ENCODE assay signal across 12 cellular contexts in genomic region chrX:46953137-46953527, GRCh38. TPM values are rescaled to one million over a fixed set of nuclear protein-coding genes. Genes with fewer than 3 reads are reported as not detected.
A peak's percentile ranks its signal among the peaks of the same experiment; 100 is the strongest.
DNase-seq lines count a peak whose midpoint lies in the region; ATAC-seq and TF ChIP-seq lines count a peak whose summit lies in the region.
"Had no signal": no experiment of that assay in that cellular context is flagged by ENCODE, and none has a peak within 500 bp of the region (broad histone marks: within the 10 kb centered on the region; RNA-seq: fewer than 3 reads in every experiment).

No MANE protein-coding gene starts in this region.

- H3K27me3 ChIP-seq in Panc1 (ENCODE audit: control insufficient read depth, insufficient read depth, low read length) (no peaks in the 10 kb centered on the region), trophoblast cell (ENCODE audit: insufficient read depth, low read length) (no peaks in the 10 kb centered on the region)

- H3K14ac ChIP-seq in trophoblast cell (ENCODE audit: low read length), result peak overlapping the region; percentile 61

- DNase-seq in Panc1 (ENCODE audit: low read depth, low spot score), result no peak
- no peak for DNase-seq in trophoblast cell
- DNase-seq in natural killer cell treated with Interleukin-12 subunit alpha and Interleukin-12 subunit beta and Interleukin-15 and Interleukin-18, amount 100 ng/mL, for 72 hours (ENCODE audit: low spot score), result no peak
- DNase-seq in medulla oblongata (ENCODE audit: extremely low spot score), result no peak
- DNase-seq in AG08396 (ENCODE audit: low spot score), result no peak
- DNase-seq: NCI-H1930, right cardiac atrium, SK-N-SH had no signal

- no peak overlapping the region for H4K12ac ChIP-seq in trophoblast cell (ENCODE audit: low read depth, low read length)

- intact Hi-C loops in Panc1 (cut with micrococcal nuclease; ENCODE audit: unreplicated experiment), result no loop called here

- H2AK5ac ChIP-seq in trophoblast cell (ENCODE audit: low read length), result no peak overlapping the region

- WGBS in trophoblast cell (ENCODE audit: extremely low coverage, insufficient coverage, insufficient read length), result no CpG with 5 or more reads among the region's 5 CpGs

- no peak overlapping the region for H3K4me3 Mint-ChIP-seq in natural killer cell treated with Interleukin-12 subunit alpha and Interleukin-12 subunit beta and Interleukin-15 and Interleukin-18, amount 100 ng/mL, for 72 hours
- H3K4me3 Mint-ChIP-seq: stimulated activated effector memory CD8-positive, alpha-beta T cell treated with anti-CD3 and anti-CD28 coated beads, Interleukin-12 subunit alpha, Interleukin-12 subunit beta, amount 100 ng/mL, for 72 hours had no signal

- H3K27ac ChIP-seq in Panc1 (ENCODE audit: low read length), result no peak overlapping the region
- peak overlapping the region; percentile 82 for H3K27ac ChIP-seq in trophoblast cell (ENCODE audit: low read depth, low read length)

- no peak overlapping the region for H2AFZ ChIP-seq in trophoblast cell (ENCODE audit: insufficient read depth, low read length, poor library complexity)

- no peak overlapping the region for H3K23ac ChIP-seq in trophoblast cell (ENCODE audit: low read length)

- no peaks in the 10 kb centered on the region for H3K36me3 Mint-ChIP-seq in natural killer cell treated with Interleukin-12 subunit alpha and Interleukin-12 subunit beta and Interleukin-15 and Interleukin-18, amount 100 ng/mL, for 72 hours
- H3K36me3 Mint-ChIP-seq: stimulated activated effector memory CD8-positive, alpha-beta T cell treated with anti-CD3 and anti-CD28 coated beads, Interleukin-12 subunit alpha, Interleukin-12 subunit beta, amount 100 ng/mL, for 72 hours had no signal

- TF ChIP-seq CTCF in Panc1 (IDR thresholded peaks at IDR 0.05), result no peak

- in situ Hi-C loops in Panc1 (cut with HindIII; ENCODE audit: low pct_unique_long_range_greater_than_20kb, low sequenced_read_pairs), result no loop called here

- H2BK5ac ChIP-seq in trophoblast cell (ENCODE audit: low read depth, low read length, poor library complexity), result peak overlapping the region; percentile 56

- H2BK12ac ChIP-seq in trophoblast cell (ENCODE audit: low read length), result no peak overlapping the region

- no peak overlapping the region for H3K18ac ChIP-seq in trophoblast cell (ENCODE audit: low read length)

- H3K36me3 ChIP-seq in Panc1 (ENCODE audit: control insufficient read depth, insufficient read depth, low read length), result no peaks in the 10 kb centered on the region
- H3K36me3 ChIP-seq in trophoblast cell (ENCODE audit: control insufficient read depth in 1 of 2, insufficient read depth in 2 of 2, low read length in 2 of 2), result no peaks in the 10 kb centered on the region

- H3K79me2 ChIP-seq in trophoblast cell (ENCODE audit: control insufficient read depth, insufficient read depth, low read length, poor library complexity), result no peaks in the 10 kb centered on the region

- H3K79me1 ChIP-seq in trophoblast cell (ENCODE audit: low read length), result peaks cover 2% of the 10 kb centered on the region

- no TSS peak for BruUV-seq in Panc1 (replicated peaks; lab: Mats Ljungman, UMichigan)

- H3K27me3 Mint-ChIP-seq in natural killer cell treated with Interleukin-12 subunit alpha and Interleukin-12 subunit beta and Interleukin-15 and Interleukin-18, amount 100 ng/mL, for 72 hours, result peaks cover 0 to 11% of the 10 kb centered on the region in 2 donors

- no peak overlapping the region for H3K9ac ChIP-seq in trophoblast cell (ENCODE audit: low read length)
- H3K9ac ChIP-seq: SK-N-SH had no signal

- POLR2A ChIA-PET in Panc1 (lab: Charles Lee), result interaction anchor here (0.6 kb wide), 1 partner anchor 43 kb away, joined by 4 read pairs; no protein-coding TSS in a partner anchor

- no peaks in the 10 kb centered on the region for H3K4me1 Mint-ChIP-seq in natural killer cell treated with Interleukin-12 subunit alpha and Interleukin-12 subunit beta and Interleukin-15 and Interleukin-18, amount 100 ng/mL, for 72 hours (ENCODE audit: low read depth in 2 of 2)
- H3K4me1 Mint-ChIP-seq: stimulated activated effector memory CD8-positive, alpha-beta T cell treated with anti-CD3 and anti-CD28 coated beads, Interleukin-12 subunit alpha, Interleukin-12 subunit beta, amount 100 ng/mL, for 72 hours had no signal

- H3K9me3 Mint-ChIP-seq in natural killer cell treated with Interleukin-12 subunit alpha and Interleukin-12 subunit beta and Interleukin-15 and Interleukin-18, amount 100 ng/mL, for 72 hours, result no peaks in the 10 kb centered on the region
- H3K9me3 Mint-ChIP-seq: stimulated activated effector memory CD8-positive, alpha-beta T cell treated with anti-CD3 and anti-CD28 coated beads, Interleukin-12 subunit alpha, Interleukin-12 subunit beta, amount 100 ng/mL, for 72 hours had no signal

- H3K27ac Mint-ChIP-seq in natural killer cell treated with Interleukin-12 subunit alpha and Interleukin-12 subunit beta and Interleukin-15 and Interleukin-18, amount 100 ng/mL, for 72 hours, result no peak overlapping the region
- H3K27ac Mint-ChIP-seq: stimulated activated effector memory CD8-positive, alpha-beta T cell treated with anti-CD3 and anti-CD28 coated beads, Interleukin-12 subunit alpha, Interleukin-12 subunit beta, amount 100 ng/mL, for 72 hours had no signal

- H4K8ac ChIP-seq in trophoblast cell (ENCODE audit: low read depth, low read length), result no peak overlapping the region

- H3K4me1 ChIP-seq in Panc1 (ENCODE audit: control insufficient read depth, insufficient read depth, low read length), result peaks cover 12% of the 10 kb centered on the region
- peaks cover 0 to 9% of the 10 kb centered on the region in 2 experiments for H3K4me1 ChIP-seq in trophoblast cell (ENCODE audit: control insufficient read depth in 1 of 2, insufficient read depth in 2 of 2, low read length in 2 of 2)

- no peak overlapping the region for H3K4me2 ChIP-seq in trophoblast cell (ENCODE audit: low read length)
- H3K4me2 ChIP-seq: SK-N-SH had no signal

- H3K4me3 ChIP-seq in Panc1 (ENCODE audit: low read depth in 2 of 2, low read length in 2 of 2) (peak overlapping the region in 1 of 2 experiments; percentile 4; a peak in 1 of 4 replicates), trophoblast cell (ENCODE audit: low read depth, low read length) (no peak overlapping the region)

- H2BK120ac ChIP-seq in trophoblast cell (ENCODE audit: insufficient read depth, low read length, poor library complexity), result no peak overlapping the region

- no peak overlapping the region for H3K4ac ChIP-seq in trophoblast cell (ENCODE audit: low read depth, low read length)

- H3K9me3 ChIP-seq in Panc1 (ENCODE audit: control insufficient read depth, insufficient read depth, low read depth, low read length) (no peaks in the 10 kb centered on the region), trophoblast cell (ENCODE audit: insufficient read depth, low read depth, low read length) (no peaks in the 10 kb centered on the region)
- H3K9me3 ChIP-seq: SK-N-SH had no signal

- ATAC-seq in GM18873 (IDR thresholded peaks at IDR 0.05; ENCODE audit: low FRiP score, unreplicated experiment), result peak; percentile 68
- ATAC-seq in HG02759 (IDR thresholded peaks at IDR 0.05; ENCODE audit: unreplicated experiment), result peak; percentile 78
- peak; percentile 51; the same call in 1 of the 2 replicates for ATAC-seq in Panc1
- ATAC-seq in natural killer cell treated with Interleukin-12 subunit alpha and Interleukin-12 subunit beta and Interleukin-15 and Interleukin-18, amount 100 ng/mL, for 72 hours, result no peak
- no peak for ATAC-seq in HG03097 (IDR thresholded peaks at IDR 0.05; ENCODE audit: low FRiP score, unreplicated experiment)
- ATAC-seq: stimulated activated effector memory CD8-positive, alpha-beta T cell treated with anti-CD3 and anti-CD28 coated beads, Interleukin-12 subunit alpha, Interleukin-12 subunit beta, amount 100 ng/mL, for 72 hours had no signal

- H4K91ac ChIP-seq in trophoblast cell (ENCODE audit: low read depth, low read length), result peak overlapping the region; percentile 37

- CTCF ChIA-PET in Panc1 (lab: Charles Lee), result no interaction called here

RNA-seq across cellular contexts. Expression of gene JADE3, which starts 40.9 kb away (rescaled TPM):
- 22.2 TPM for total RNA-seq in Panc1 (2021; ENCODE audit: unreplicated experiment)
- polyA plus RNA-seq in Panc1 (2012; ENCODE audit: insufficient read length), result 7.5 TPM
- 15.6 and 15.7 TPM in 2 replicates for polyA plus RNA-seq in trophoblast cell (2013)
- total RNA-seq in natural killer cell treated with Interleukin-12 subunit alpha and Interleukin-12 subunit beta and Interleukin-15 and Interleukin-18, amount 100 ng/mL, for 72 hours, result 1 to 10 TPM in 1 of 2 donors, under 1 TPM in 1; 0.43 to 1.1 TPM

Comparison
In these comparisons a context has a peak if more than half of its experiments do, and no peak if none do; other contexts are left out.
1. ATAC-seq: peak in GM18873 (single experiment), HG02759 (single experiment) and Panc1 (single experiment); none in natural killer cell treated with Interleukin-12 subunit alpha and Interleukin-12 subunit beta and Interleukin-15 and Interleukin-18, amount 100 ng/mL, for 72 hours (0 of 2) and HG03097 (single experiment).
2. RNA of gene JADE3, which starts 40.9 kb away (total RNA-seq): 22.2 TPM in Panc1 (single experiment); 0.43 to 1.1 TPM in natural killer cell treated with Interleukin-12 subunit alpha and Interleukin-12 subunit beta and Interleukin-15 and Interleukin-18, amount 100 ng/mL, for 72 hours; every median in the first group is over 10 times any median in the second.